In the genomic region with DNA sequence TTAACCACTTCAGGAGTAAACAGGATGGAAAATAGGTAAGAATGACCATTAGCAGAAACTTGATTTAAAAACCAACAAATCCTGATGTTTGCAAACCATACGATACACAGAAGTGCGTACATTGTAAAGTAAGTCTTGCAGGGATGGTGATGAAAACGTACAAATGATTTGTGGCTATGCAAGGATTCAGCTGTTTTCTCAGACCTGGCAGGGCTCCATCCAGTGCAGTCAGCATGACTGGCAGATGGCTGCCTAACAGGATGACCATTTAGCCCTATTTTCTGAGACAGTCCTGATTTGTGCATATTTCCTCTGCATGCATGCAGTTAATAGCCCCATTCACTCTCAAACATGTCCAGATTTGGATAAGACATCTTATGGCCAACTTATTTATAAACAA, we compare ENCODE assay signal across 11 cellular contexts.
DNase-seq lines count a peak whose midpoint lies in the region; ATAC-seq and TF ChIP-seq lines count a peak whose summit lies in the region.
"Had no signal": no experiment of that assay in that cellular context is flagged by ENCODE, and none has a peak within 500 bp of the region (broad histone marks: within the 10 kb centered on the region; RNA-seq: fewer than 3 reads in every experiment).

No MANE protein-coding gene starts in this region.

- TF ChIP-seq CTCF in glutamatergic neuron (IDR thresholded peaks at IDR 0.05; ENCODE audit: partially characterized antibody, unreplicated experiment) = no peak

- DNase-seq in Daoy (ENCODE audit: low read depth) = peak; percentile 32
- DNase-seq in M059J (ENCODE audit: low read depth) = peak; percentile 29
- DNase-seq in cerebellar cortex (ENCODE audit: low spot score) = peak; percentile 16
- DNase-seq in left kidney (ENCODE audit: low read depth, low spot score) = peak; percentile 24
- no peak for DNase-seq in GM19238 (ENCODE audit: insufficient read length, low spot score)
- no peak for DNase-seq in left lobe of liver (ENCODE audit: low spot score)
- no peak for DNase-seq in glutamatergic neuron
- DNase-seq: activated CD4-positive, alpha-beta memory T cell treated with anti-CD3 and anti-CD28 coated beads for 36 hours; naive thymus-derived CD4-positive, alpha-beta T cell; stimulated activated CD4-positive, alpha-beta T cell treated with anti-CD3 and anti-CD28 coated beads, Interleukin-12 subunit alpha, Interleukin-12 subunit beta, amount 100 ng/mL, for 4 hours had no signal

- H3K27me3 Mint-ChIP-seq in glutamatergic neuron (ENCODE audit: unreplicated experiment) = no peaks in the 10 kb centered on the region
- H3K27me3 Mint-ChIP-seq: activated CD4-positive, alpha-beta memory T cell treated with anti-CD3 and anti-CD28 coated beads for 36 hours had no signal

- peaks cover 3% of the 10 kb centered on the region for H3K9me3 Mint-ChIP-seq in glutamatergic neuron (ENCODE audit: unreplicated experiment)

- no peak overlapping the region for H3K4me3 Mint-ChIP-seq in glutamatergic neuron (ENCODE audit: unreplicated experiment)
- H3K4me3 Mint-ChIP-seq: activated CD4-positive, alpha-beta memory T cell treated with anti-CD3 and anti-CD28 coated beads for 36 hours; CD14-positive monocyte; naive thymus-derived CD4-positive, alpha-beta T cell had no signal

- no peak overlapping the region for H3K27ac Mint-ChIP-seq in glutamatergic neuron (ENCODE audit: unreplicated experiment)
- H3K27ac Mint-ChIP-seq: activated CD4-positive, alpha-beta memory T cell treated with anti-CD3 and anti-CD28 coated beads for 36 hours; CD14-positive monocyte had no signal

- H3K4me1 Mint-ChIP-seq in glutamatergic neuron (ENCODE audit: low read depth, unreplicated experiment) = peaks cover 3% of the 10 kb centered on the region

- H3K36me3 Mint-ChIP-seq in glutamatergic neuron (ENCODE audit: unreplicated experiment) = peaks cover 14% of the 10 kb centered on the region
- H3K36me3 Mint-ChIP-seq: activated CD4-positive, alpha-beta memory T cell treated with anti-CD3 and anti-CD28 coated beads for 36 hours; CD14-positive monocyte had no signal

- ATAC-seq in left lobe of liver = no peak
- ATAC-seq: naive thymus-derived CD4-positive, alpha-beta T cell had no signal

Comparison
In these comparisons a context has a peak if more than half of its experiments do, and no peak if none do; other contexts are left out.
1. DNase-seq: peak in Daoy (single experiment), M059J (single experiment), cerebellar cortex (single experiment) and left kidney (single experiment); none in GM19238 (single experiment), left lobe of liver (single experiment) and glutamatergic neuron (single experiment).